15 cellular contexts compared by ENCODE assay signal in genomic region chr9:94672811-94673487, GRCh38. TPM values are rescaled to one million over a fixed set of nuclear protein-coding genes. Genes with fewer than 3 reads are reported as not detected.
DNase-seq lines count a peak whose midpoint lies in the region; ATAC-seq and TF ChIP-seq lines count a peak whose summit lies in the region.
"Had no signal": no experiment of that assay in that cellular context is flagged by ENCODE, and none has a peak within 500 bp of the region (broad histone marks: within the 10 kb centered on the region; RNA-seq: fewer than 3 reads in every experiment).

No MANE protein-coding gene starts in this region.

- H3K4me2 ChIP-seq in HCT116 (ENCODE audit: low read length), result peak overlapping the region; percentile 20; the same call in 1 of the 2 replicates

- DNase-seq in HCT116 (ENCODE audit: low read depth, low spot score) (no peak), SW480 (ENCODE audit: low spot score) (peak; percentile 39), fibroblast of villous mesenchyme (ENCODE audit: low read depth) (peak; percentile 70), stromal cell of bone marrow (ENCODE audit: low read depth) (peak; percentile 50)
- no peak for DNase-seq in NK-92 treated with Interleukin-12 subunit alpha and Interleukin-12 subunit beta, amount 100 ng/mL, for 24 hours (lab: John Stamatoyannopoulos, UW)
- no peak for DNase-seq in central memory CD4-positive, alpha-beta T cell
- DNase-seq: activated CD4-positive, alpha-beta T cell treated with anti-CD3 and anti-CD28 coated beads for 48 hours; caudate nucleus; kidney; NCI-H146 had no signal

- TF ChIP-seq CTCF in HCT116 (IDR thresholded peaks at IDR 0.05 in 2 of 3, conservative IDR thresholded peaks at IDR 0.05 in 1 of 3; ENCODE audit: borderline replicate concordance in 1 of 3, insufficient read depth in 1 of 3, low read depth in 2 of 3, low read length in 2 of 3), result no peak
- TF ChIP-seq CTCF in fibroblast of villous mesenchyme (IDR thresholded peaks at IDR 0.05; ENCODE audit: insufficient read depth, low read depth, low read length), result no peak

- CTCF ChIA-PET in HCT116 (lab: Charles Lee), result interaction anchor here (0.8 kb wide), 1 partner anchor 8 kb away, joined by 3 read pairs; no protein-coding TSS in a partner anchor

- no peaks in the 10 kb centered on the region for H3K36me3 ChIP-seq in HCT116 (ENCODE audit: control insufficient read depth in 1 of 2, insufficient read depth in 2 of 2, low read length in 2 of 2)
- H3K36me3 ChIP-seq: esophagus muscularis mucosa had no signal

- H4K20me1 ChIP-seq in HCT116 (ENCODE audit: insufficient read depth), result no peaks in the 10 kb centered on the region

- no peak for TF ChIP-seq RAD21 in HCT116 (IDR thresholded peaks at IDR 0.05; ENCODE audit: low read depth)

- H3K9me3 ChIP-seq in HCT116 (ENCODE audit: control insufficient read depth in 1 of 2, insufficient read depth in 1 of 2, low read depth in 1 of 2, low read length in 2 of 2), result no peaks in the 10 kb centered on the region
- H3K9me3 ChIP-seq: esophagus muscularis mucosa had no signal

- POLR2A ChIA-PET in HCT116 (lab: Charles Lee), result no interaction called here

- no peak for ATAC-seq in HCT116
- no peak for ATAC-seq in HG02884 (IDR thresholded peaks at IDR 0.05; ENCODE audit: unreplicated experiment)
- ATAC-seq: GM12878 had no signal

- H3K27ac ChIP-seq in HCT116 (ENCODE audit: low read depth, low read length), result no peak overlapping the region
- H3K27ac ChIP-seq: esophagus muscularis mucosa, skin epidermis had no signal

- peaks cover 5 to 17% of the 10 kb centered on the region in 2 experiments for H3K4me1 ChIP-seq in HCT116 (ENCODE audit: control insufficient read depth in 1 of 2, insufficient read depth in 2 of 2, low read length in 2 of 2)

- H3K9ac ChIP-seq in HCT116 (ENCODE audit: low read length), result no peak overlapping the region

- intact Hi-C loops in HCT116 (cut with micrococcal nuclease), result no loop called here

- H2AFZ ChIP-seq in HCT116 (ENCODE audit: low read depth, low read length, poor library complexity, severe bottlenecking), result peak overlapping the region; percentile 97

- no peak for TF ChIP-seq POLR2A in HCT116 (IDR thresholded peaks at IDR 0.05; ENCODE audit: borderline replicate concordance, extremely low read depth, insufficient read depth, insufficient read length)

- BruUV-seq in HCT116 (replicated peaks; lab: Mats Ljungman, UMichigan), result no TSS peak

- no peaks in the 10 kb centered on the region for H3K27me3 ChIP-seq in HCT116 (ENCODE audit: insufficient read depth, low read length)
- H3K27me3 ChIP-seq: esophagus muscularis mucosa had no signal

- no peak overlapping the region for H3K4me3 ChIP-seq in HCT116 (replicated peaks in 1 of 2; ENCODE audit: low read depth in 1 of 2, low read length in 2 of 2)
- no peak overlapping the region for H3K4me3 ChIP-seq in fibroblast of villous mesenchyme (ENCODE audit: low read depth, low read length)
- H3K4me3 ChIP-seq: esophagus muscularis mucosa, GM12878, skin epidermis had no signal

- no peaks in the 10 kb centered on the region for H3K79me2 ChIP-seq in HCT116 (ENCODE audit: insufficient read depth, low read length)

- no peaks in the 10 kb centered on the region for H3K9me2 ChIP-seq in HCT116 (ENCODE audit: insufficient read depth)

- RAD21 ChIA-PET in HCT116 (lab: Charles Lee; ENCODE audit: low non-redundant PET in 1 of 2, low total read pairs in 2 of 2, uncharacterized antibody in 2 of 2, unreplicated experiment in 2 of 2), result no interaction called here

TF ChIP-seq in HCT116, 20 proteins besides CTCF, POLR2A, EP300 and RAD21:
- no peak for TF ChIP-seq CEBPB (IDR thresholded peaks at IDR 0.05; ENCODE audit: low read depth)
- no peak for TF ChIP-seq EGR1 (IDR thresholded peaks at IDR 0.05; ENCODE audit: low read depth)
- TF ChIP-seq TCF7L2 (IDR thresholded peaks at IDR 0.05; ENCODE audit: borderline replicate concordance, extremely low read depth, insufficient read depth, insufficient read length), result no peak
- TF ChIP-seq FOSL1 (IDR thresholded peaks at IDR 0.05; ENCODE audit: low read depth), result no peak
- TF ChIP-seq JUND (IDR thresholded peaks at IDR 0.05), result no peak
- no peak for TF ChIP-seq ATF3 (IDR thresholded peaks at IDR 0.05)
- no peak for TF ChIP-seq ZFX (IDR thresholded peaks at IDR 0.05)
- no peak for TF ChIP-seq EZH2phosphoT487 (IDR thresholded peaks at IDR 0.05; ENCODE audit: borderline replicate concordance)
- no peak for TF ChIP-seq SIN3A (IDR thresholded peaks at IDR 0.05; ENCODE audit: low read depth)
- TF ChIP-seq ELF1 (IDR thresholded peaks at IDR 0.05; ENCODE audit: borderline replicate concordance, low read depth), result no peak

RNA-seq across cellular contexts. Expression of gene FBP1, which starts 33.6 kb away (rescaled TPM):
- total RNA-seq in HCT116 (2021; ENCODE audit: unreplicated experiment) (0.42 TPM), fibroblast of villous mesenchyme (not detected in 2 replicates)
- polyA plus RNA-seq in HCT116 (2012), result not detected in 2 replicates
- polyA plus RNA-seq: neural cell had no signal

RNA-seq across cellular contexts. Expression of gene AOPEP, which starts 53.5 kb away (rescaled TPM):
- 15.1 TPM for total RNA-seq in HCT116 (2021; ENCODE audit: unreplicated experiment)
- polyA plus RNA-seq in HCT116 (2012), result 4.3 and 4.4 TPM in 2 replicates
- total RNA-seq in fibroblast of villous mesenchyme, result 151 and 153 TPM in 2 replicates

Comparison
In these comparisons a context has a peak if more than half of its experiments do, and no peak if none do; other contexts are left out.
1. DNase-seq: peak in SW480 (single experiment), fibroblast of villous mesenchyme (single experiment) and stromal cell of bone marrow (single experiment); none in HCT116 (single experiment), NK-92 treated with Interleukin-12 subunit alpha and Interleukin-12 subunit beta, amount 100 ng/mL, for 24 hours (single experiment) and central memory CD4-positive, alpha-beta T cell (single experiment).